Comparison of ENCODE assay signal across 8 cellular contexts in the genomic region with DNA sequence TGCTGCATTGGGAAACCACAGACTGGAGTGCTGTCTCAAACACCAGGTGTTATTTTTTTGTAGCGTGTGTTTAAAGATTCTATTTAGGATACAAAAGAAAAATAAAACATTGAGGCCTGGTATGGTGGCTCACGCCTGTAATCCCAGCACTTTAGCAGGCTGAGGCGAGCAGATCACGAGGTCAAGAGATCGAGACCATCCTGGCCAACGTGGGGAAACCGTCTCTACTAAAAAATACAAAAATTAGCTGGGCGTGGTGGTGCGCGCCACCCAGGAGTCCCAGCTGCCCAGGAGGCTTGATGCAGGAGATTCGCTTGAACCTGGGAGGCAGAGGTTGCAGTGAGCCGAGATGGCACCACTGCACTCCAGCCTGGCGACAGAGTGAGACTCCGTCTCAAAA. TPM values are rescaled to one million over a fixed set of nuclear protein-coding genes. Genes with fewer than 3 reads are reported as not detected.
A peak's percentile ranks its signal among the peaks of the same experiment; 100 is the strongest.
DNase-seq lines count a peak whose midpoint lies in the region; TF ChIP-seq lines count a peak whose summit lies in the region.
"Not testable (repeated sequence)": the region's sequence is repeated elsewhere in the genome, so short reads cannot be mapped to it uniquely, and the experiment has no call there.
"Had no signal": no experiment of that assay in that cellular context is flagged by ENCODE, and none has a peak within 500 bp of the region (broad histone marks: within the 10 kb centered on the region; RNA-seq: fewer than 3 reads in every experiment).

No MANE protein-coding gene starts in this region.

- CTCF ChIA-PET in Calu3 (lab: Charles Lee): not testable (repeated sequence)

- peaks cover 28% of the 10 kb centered on the region for H3K79me2 ChIP-seq in SU-DHL-6 (ENCODE audit: insufficient read depth, low read length)

- not testable (repeated sequence) for TF ChIP-seq CTCF in Calu3 (IDR thresholded peaks at IDR 0.05; ENCODE audit: unreplicated experiment); SU-DHL-6 (IDR thresholded peaks at IDR 0.05; ENCODE audit: insufficient read depth, low read length, poor library complexity, severe bottlenecking); cardiac muscle cell (IDR thresholded peaks at IDR 0.05; ENCODE audit: low read depth, low read length); nephron progenitor cell (IDR thresholded peaks at IDR 0.05)

- H3K27ac Mint-ChIP-seq in Calu3 (ENCODE audit: unreplicated experiment); activated naive CD8-positive, alpha-beta T cell; nephron progenitor cell: not testable (repeated sequence)

- intact Hi-C loops in Calu3 (cut with micrococcal nuclease; ENCODE audit: unreplicated experiment): loop anchor here (2.0 to 5.0 kb wide), 2 partner anchors 64 to 113 kb away; partner anchors contain the start of gene CTBS

- peak overlapping the region; percentile 87; the same call in 1 of the 2 replicates for H3K4me3 ChIP-seq in HUES64 (ENCODE audit: low read length)
- H3K4me3 ChIP-seq in SU-DHL-6 (ENCODE audit: insufficient read depth, low read length, poor library complexity, severe bottlenecking): not testable (repeated sequence)
- H3K4me3 ChIP-seq in cardiac muscle cell: peak overlapping the region; percentile 63

- not testable (repeated sequence) for H3K27me3 Mint-ChIP-seq in Calu3 (ENCODE audit: unreplicated experiment); activated naive CD8-positive, alpha-beta T cell; nephron progenitor cell (ENCODE audit: low read depth, poor library complexity)

- H3K9ac ChIP-seq in HUES64 (ENCODE audit: low read depth, low read length); SU-DHL-6 (ENCODE audit: low read length): not testable (repeated sequence)

- H3K4me1 Mint-ChIP-seq in Calu3 (ENCODE audit: low read depth, unreplicated experiment) (peaks cover 17% of the 10 kb centered on the region), nephron progenitor cell (peaks cover 27% of the 10 kb centered on the region)
- H3K4me1 Mint-ChIP-seq in activated naive CD8-positive, alpha-beta T cell (ENCODE audit: low read depth): peaks cover 35% of the 10 kb centered on the region

- DNase-seq in Calu3; cardiac muscle cell (ENCODE audit: low read depth in 1 of 2, low spot score in 1 of 2); nephron progenitor cell: not testable (repeated sequence)
- peak; percentile 47 for DNase-seq in NCI-H2107 treated with DMSO at 0.1 percent for 48 hours (lab: John Stamatoyannopoulos, UW; ENCODE audit: unreplicated experiment)

- H3K4me3 Mint-ChIP-seq in Calu3 (ENCODE audit: low read depth, unreplicated experiment): peak overlapping the region; percentile 89
- H3K4me3 Mint-ChIP-seq in activated naive CD8-positive, alpha-beta T cell: peak overlapping the region; percentile 95
- peak overlapping the region; percentile 96 for H3K4me3 Mint-ChIP-seq in nephron progenitor cell

- 95% methylated on average over 13 of the region's 14 CpGs for WGBS in HUES64

- H2AFZ ChIP-seq in SU-DHL-6 (ENCODE audit: low read depth, low read length, severe bottlenecking): not testable (repeated sequence)

- H3K4me2 ChIP-seq in SU-DHL-6 (ENCODE audit: low read depth, low read length, poor library complexity, severe bottlenecking): peak overlapping the region; percentile 82

- peaks cover 35% of the 10 kb centered on the region for H3K36me3 Mint-ChIP-seq in Calu3 (ENCODE audit: insufficient read depth, unreplicated experiment)
- H3K36me3 Mint-ChIP-seq in activated naive CD8-positive, alpha-beta T cell: peaks cover 12% of the 10 kb centered on the region
- peaks cover 36% of the 10 kb centered on the region for H3K36me3 Mint-ChIP-seq in nephron progenitor cell (ENCODE audit: low read depth)

- not testable (repeated sequence) for H3K9me2 ChIP-seq in SU-DHL-6 (replicated peaks; ENCODE audit: insufficient read depth, low read length)

- not testable (repeated sequence) for BruUV-seq in Calu3 (replicated peaks; lab: Mats Ljungman, UMichigan)

- H3K27ac ChIP-seq in HUES64 (ENCODE audit: low read depth, low read length); SU-DHL-6 (ENCODE audit: low read depth, low read length); cardiac muscle cell: not testable (repeated sequence)

- H3K9me3 ChIP-seq in HUES64 (ENCODE audit: insufficient read depth, low read depth, low read length); SU-DHL-6 (ENCODE audit: insufficient read depth, low read length); cardiac muscle cell (ENCODE audit: low read depth): not testable (repeated sequence)

- not testable (repeated sequence) for H3K27me3 ChIP-seq in HUES64 (ENCODE audit: insufficient read depth, low read length); SU-DHL-6 (ENCODE audit: low read length); cardiac muscle cell

- H4K20me1 ChIP-seq in SU-DHL-6 (ENCODE audit: low read depth, low read length): not testable (repeated sequence)

- H3K9me3 Mint-ChIP-seq in Calu3 (ENCODE audit: low read depth, unreplicated experiment): not testable (repeated sequence)
- H3K9me3 Mint-ChIP-seq in activated naive CD8-positive, alpha-beta T cell (ENCODE audit: low read depth): peaks cover 12% of the 10 kb centered on the region
- H3K9me3 Mint-ChIP-seq in nephron progenitor cell: peaks cover 38% of the 10 kb centered on the region

- H3K36me3 ChIP-seq in HUES64 (ENCODE audit: insufficient read depth, low read length); SU-DHL-6 (ENCODE audit: low read length); cardiac muscle cell: not testable (repeated sequence)

- not testable (repeated sequence) for H3F3A ChIP-seq in SU-DHL-6 (ENCODE audit: insufficient read depth)

- H3K4me1 ChIP-seq in HUES64 (ENCODE audit: insufficient read depth, low read length) (peaks cover 24% of the 10 kb centered on the region), cardiac muscle cell (ENCODE audit: low read depth) (peaks cover 12% of the 10 kb centered on the region)

RNA-seq across cellular contexts. Expression of gene GNG5, which starts 1.5 kb away (rescaled TPM):
- total RNA-seq in Calu3 (2022): 117 and 118 TPM in 2 replicates
- 204 TPM for polyA plus RNA-seq in HUES64 (2013, experiment 1 of 2)
- 232 TPM for polyA plus RNA-seq in HUES64 (2013, experiment 2 of 2)
- 154 and 227 TPM in 2 replicates for total RNA-seq in cardiac muscle cell
- 706 and 838 TPM in 2 replicates for polyA plus RNA-seq in cardiac muscle cell

RNA-seq across cellular contexts. Expression of gene SPATA1, which starts 1.7 kb away (rescaled TPM):
- 0.52 and 0.73 TPM in 2 replicates for total RNA-seq in Calu3 (2022)
- polyA plus RNA-seq in HUES64 (2013, experiment 1 of 2): 0.95 TPM
- 1.0 TPM for polyA plus RNA-seq in HUES64 (2013, experiment 2 of 2)
- total RNA-seq in cardiac muscle cell: 1.2 and 2.1 TPM in 2 replicates
- polyA plus RNA-seq in cardiac muscle cell: 0.88 and 5.4 TPM in 2 replicates
- total RNA-seq: H9 had no signal

RNA-seq across cellular contexts. Expression of gene RPF1, which starts 28.8 kb away (rescaled TPM):
- 33.6 TPM in 2 replicates for total RNA-seq in Calu3 (2022)
- polyA plus RNA-seq in HUES64 (2013, experiment 1 of 2): 53.8 TPM
- 57.7 TPM for polyA plus RNA-seq in HUES64 (2013, experiment 2 of 2)
- total RNA-seq in cardiac muscle cell: 51.6 and 65.4 TPM in 2 replicates
- 44.7 and 48.3 TPM in 2 replicates for polyA plus RNA-seq in cardiac muscle cell
